8 cellular contexts compared by ENCODE assay signal in the genomic region with DNA sequence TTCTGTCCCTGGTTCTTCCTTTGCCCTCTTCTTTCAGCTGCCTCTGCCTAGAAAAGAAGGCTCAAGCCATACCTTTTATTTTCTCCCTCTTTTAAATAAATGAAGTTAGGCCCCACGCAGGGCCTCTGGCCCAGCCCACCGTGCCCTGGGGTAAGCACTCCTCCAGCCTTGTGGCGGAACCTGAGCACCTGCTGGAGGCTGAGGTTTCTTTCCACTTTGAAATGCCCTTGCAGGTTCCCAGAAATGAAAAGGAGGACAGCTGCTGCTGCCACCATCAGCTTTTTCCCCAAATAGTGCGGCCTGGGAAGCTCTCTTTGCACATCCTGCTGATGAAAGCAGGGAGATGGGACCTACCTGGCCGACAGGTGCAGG.
DNase-seq lines count a peak whose midpoint lies in the region; ATAC-seq, FAIRE-seq and TF ChIP-seq lines count a peak whose summit lies in the region.

No MANE protein-coding gene starts in this region.

- no TSS peak for BruUV-seq in GM12878 (replicated peaks; lab: Mats Ljungman, UMichigan)

- peak overlapping the region; percentile 9; the same call in 1 of the 2 replicates for H3K9ac ChIP-seq in GM12878 (ENCODE audit: control insufficient read depth, insufficient read depth, low read length)

- no peak for TF ChIP-seq CTCF in GM12878 (IDR thresholded peaks at IDR 0.05 in 2 of 3, conservative IDR thresholded peaks at IDR 0.05 in 1 of 3; ENCODE audit: control insufficient read depth in 2 of 3, extremely low read depth in 1 of 3, insufficient read depth in 1 of 3, low read depth in 3 of 3, low read length in 3 of 3)
- TF ChIP-seq CTCF in psoas muscle (IDR thresholded peaks at IDR 0.05), result no peak

- no peaks in the 10 kb centered on the region; the same call in none of the 2 replicates for H3K79me2 ChIP-seq in GM12878 (ENCODE audit: control insufficient read depth, insufficient read depth, low read length)

- SMC1A ChIA-PET in GM12878 (lab: Charles Lee; ENCODE audit: uncharacterized antibody, unreplicated experiment), result interaction anchor here (0.7 to 2.6 kb wide), 7 partner anchors 12 to 163 kb away, joined by 3 to 13 read pairs (median 3); no protein-coding TSS in a partner anchor

- in situ Hi-C loops in GM12878 (cut with MboI) (no loop called here), KBM-7 (cut with MboI; ENCODE audit: low pct_unique_long_range_greater_than_20kb, low sequenced_read_pairs) (no loop called here)

- no peak for FAIRE-seq in GM12878 (lab: Jason Lieb, UNC)

- TF ChIP-seq EP300 in GM12878 (IDR thresholded peaks at IDR 0.05; ENCODE audit: borderline replicate concordance in 1 of 2, control insufficient read depth in 1 of 2, low read depth in 2 of 2, low read length in 2 of 2), result no peak

- no peak for TF ChIP-seq POLR2A in GM12878 (IDR thresholded peaks at IDR 0.05; ENCODE audit: low read depth, low read length)

- no peak for TF ChIP-seq RAD21 in GM12878 (IDR thresholded peaks at IDR 0.05; ENCODE audit: insufficient read depth, low read depth, low read length)

- no peak overlapping the region for H3K4me3 ChIP-seq in GM12878
- peak overlapping the region; percentile 22 for H3K4me3 ChIP-seq in psoas muscle

- peak; percentile 75 for DNase-seq in NCI-H2171 (lab: John Stamatoyannopoulos, UW)
- no peak for DNase-seq in NCI-H2171 treated with DMSO at 0.1 percent for 48 hours (lab: John Stamatoyannopoulos, UW)
- DNase-seq in GM12878 (ENCODE audit: low read depth, low spot score), result no peak
- DNase-seq in psoas muscle, result no peak
- no peak for DNase-seq in HPDE6-E6E7 (ENCODE audit: extremely low spot score)
- no peak for DNase-seq in KBM-7
- DNase-seq in left lobe of liver (ENCODE audit: low spot score), result no peak

- H3K4me2 ChIP-seq in GM12878 (ENCODE audit: control insufficient read depth, insufficient read depth), result peak overlapping the region; percentile 49

- H2AFZ ChIP-seq in GM12878 (ENCODE audit: control insufficient read depth, low read depth, low read length), result no peak overlapping the region

- H3K9me3 ChIP-seq in GM12878 (replicated peaks; ENCODE audit: control insufficient read depth, insufficient read depth, low read length) (no peaks in the 10 kb centered on the region), psoas muscle (no peaks in the 10 kb centered on the region)

- H3K27ac ChIP-seq in GM12878 (ENCODE audit: control insufficient read depth, insufficient read depth), result peak overlapping the region; percentile 67
- H3K27ac ChIP-seq in psoas muscle, result peak overlapping the region; percentile 83

- H3K27me3 ChIP-seq in GM12878 (replicated peaks in 1 of 2; ENCODE audit: control insufficient read depth in 2 of 2, insufficient read depth in 2 of 2, low read length in 1 of 2) (no peaks in the 10 kb centered on the region), psoas muscle (ENCODE audit: insufficient read depth in 3 of 3, low read length in 2 of 3) (no peaks in the 10 kb centered on the region)

- RAD21 ChIA-PET in GM12878 (lab: Charles Lee; ENCODE audit: unreplicated experiment), result interaction anchor here (0.6 to 1.5 kb wide), 7 partner anchors 31 to 477 kb away, joined by 3 to 6 read pairs (median 3); no protein-coding TSS in a partner anchor

- H4K20me1 ChIP-seq in GM12878 (ENCODE audit: control insufficient read depth, insufficient read depth), result no peaks in the 10 kb centered on the region; the same call in 1 of the 2 replicates

- intact Hi-C loops in GM12878 (cut with micrococcal nuclease; ENCODE audit: unreplicated experiment), result no loop called here
- intact Hi-C loops in psoas muscle (cut with DNase I), result loop anchor here (5.0 to 10.0 kb wide), 3 partner anchors 57 to 471 kb away; no protein-coding TSS in a partner anchor

- peak; percentile 16 for ATAC-seq in HG03103 (IDR thresholded peaks at IDR 0.05; ENCODE audit: low read depth, unreplicated experiment)
- ATAC-seq in GM12878, result peak; percentile 45
- ATAC-seq in psoas muscle, result peak; percentile 7 to 41 (median 8)
- no peak for ATAC-seq in left lobe of liver

- H3K4me1 ChIP-seq in GM12878 (ENCODE audit: control insufficient read depth, insufficient read depth, low read length) (peaks cover 41% of the 10 kb centered on the region), psoas muscle (peaks cover 40% of the 10 kb centered on the region)

- H3K36me3 ChIP-seq in GM12878 (ENCODE audit: control insufficient read depth in 2 of 2, insufficient read depth in 2 of 2, low read length in 1 of 2) (peaks cover 9 to 11% of the 10 kb centered on the region in 2 experiments; a peak in 2 of 4 replicates), psoas muscle (ENCODE audit: insufficient read depth in 1 of 2, low read depth in 1 of 2) (no peaks in the 10 kb centered on the region)

- WGBS in GM12878 (ENCODE audit: insufficient coverage, insufficient replicate concordance, low lambda C conversion rate, missing lambda C conversion rate), result 90% methylated on average over 5 of the region's 5 CpGs
- 33 to 59% (median 40%) methylated on average over 5 of the region's 5 CpGs for WGBS in psoas muscle, 3 donors

- POLR2A ChIA-PET in GM12878 (lab: Charles Lee), result interaction anchor here (1.4 kb wide), 1 partner anchor 150 kb away, joined by 4 read pairs; no protein-coding TSS in a partner anchor

- CTCF ChIA-PET in GM12878 (lab: Yijun Ruan, JAX), result interaction anchor here (0.6 to 1.9 kb wide), 7 partner anchors 12 to 363 kb away, joined by 3 to 10 read pairs (median 4); no protein-coding TSS in a partner anchor

TF ChIP-seq in GM12878, 131 proteins besides CTCF, POLR2A, EP300 and RAD21:
- TF ChIP-seq CREB1 (IDR thresholded peaks at IDR 0.05; ENCODE audit: low read depth) (no peak), ATF2 (IDR thresholded peaks at IDR 0.05; ENCODE audit: low read length) (no peak), EED (IDR thresholded peaks at IDR 0.05; ENCODE audit: low read depth) (no peak; the same call in 1 of the 2 replicates)
- TF ChIP-seq, protein P1, sequence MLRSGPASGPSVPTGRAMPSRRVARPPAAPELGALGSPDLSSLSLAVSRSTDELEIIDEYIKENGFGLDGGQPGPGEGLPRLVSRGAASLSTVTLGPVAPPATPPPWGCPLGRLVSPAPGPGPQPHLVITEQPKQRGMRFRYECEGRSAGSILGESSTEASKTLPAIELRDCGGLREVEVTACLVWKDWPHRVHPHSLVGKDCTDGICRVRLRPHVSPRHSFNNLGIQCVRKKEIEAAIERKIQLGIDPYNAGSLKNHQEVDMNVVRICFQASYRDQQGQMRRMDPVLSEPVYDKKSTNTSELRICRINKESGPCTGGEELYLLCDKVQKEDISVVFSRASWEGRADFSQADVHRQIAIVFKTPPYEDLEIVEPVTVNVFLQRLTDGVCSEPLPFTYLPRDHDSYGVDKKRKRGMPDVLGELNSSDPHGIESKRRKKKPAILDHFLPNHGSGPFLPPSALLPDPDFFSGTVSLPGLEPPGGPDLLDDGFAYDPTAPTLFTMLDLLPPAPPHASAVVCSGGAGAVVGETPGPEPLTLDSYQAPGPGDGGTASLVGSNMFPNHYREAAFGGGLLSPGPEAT (IDR thresholded peaks at IDR 0.05; ENCODE audit: low read depth), result 0 out of 2 replicates have a peak, but pooled peaks have one; percentile 19
